In the genomic region with DNA sequence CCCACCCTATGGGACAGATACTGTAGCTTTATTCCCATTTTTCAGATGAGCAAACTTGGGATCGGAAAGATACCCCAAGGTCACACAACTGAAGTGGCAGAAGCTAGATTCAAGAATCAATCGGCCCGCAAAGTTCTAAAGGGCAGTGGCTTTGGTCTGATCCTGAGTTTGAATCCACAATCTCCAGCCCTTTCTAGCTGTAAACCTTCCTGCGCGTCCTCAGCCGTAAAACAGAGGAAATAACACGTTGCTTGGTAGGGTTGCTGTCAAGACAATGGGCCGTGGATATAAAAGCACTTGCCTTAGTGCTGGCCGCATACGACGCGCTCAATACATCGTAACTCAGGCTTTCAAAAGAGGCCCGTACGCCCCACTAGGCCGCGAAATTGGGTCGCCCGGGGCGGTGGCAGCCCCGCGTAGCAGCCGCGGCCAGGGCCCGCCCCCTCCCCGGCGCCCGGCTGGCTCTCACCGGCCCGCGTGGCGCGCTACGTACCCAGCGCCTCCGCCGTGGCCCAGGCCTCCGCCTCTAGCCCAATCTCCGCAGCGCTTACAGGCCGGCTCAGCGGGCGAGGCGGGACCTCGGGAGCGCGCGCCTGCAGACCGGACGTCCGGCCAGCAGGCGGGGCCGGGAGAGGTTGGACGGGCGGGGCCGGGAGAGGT, we compare ENCODE assay signal across 8 cellular contexts. TPM values are rescaled to one million over a fixed set of nuclear protein-coding genes. Genes with fewer than 3 reads are reported as not detected.
DNase-seq lines count a peak whose midpoint lies in the region; ATAC-seq and TF ChIP-seq lines count a peak whose summit lies in the region.

A gene with protein sequence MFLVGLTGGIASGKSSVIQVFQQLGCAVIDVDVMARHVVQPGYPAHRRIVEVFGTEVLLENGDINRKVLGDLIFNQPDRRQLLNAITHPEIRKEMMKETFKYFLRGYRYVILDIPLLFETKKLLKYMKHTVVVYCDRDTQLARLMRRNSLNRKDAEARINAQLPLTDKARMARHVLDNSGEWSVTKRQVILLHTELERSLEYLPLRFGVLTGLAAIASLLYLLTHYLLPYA (minus strand): TSS at position 573 of the 660 bp plus-strand sequence. CDS start 16,747 bp downstream, outside the sequence.

- peak within 1 kb of the TSS; percentile 84 for H3K9ac ChIP-seq in neural cell (ENCODE audit: low read length)

- peak; percentile 97 for DNase-seq in EL
- DNase-seq in H7: peak; percentile 98
- peak; percentile 95 for DNase-seq in M059J (ENCODE audit: low read depth)
- peak; percentile 74 for DNase-seq in SHP77 treated with DMSO at 0.1 percent for 48 hours (lab: John Stamatoyannopoulos, UW)
- peak; percentile 97 for DNase-seq in activated effector memory CD4-positive, alpha-beta T cell treated with anti-CD3 and anti-CD28 coated beads, Interleukin-2, amount 50 U/mL, for 16 hours
- DNase-seq in fibroblast of the conjunctiva (ENCODE audit: low read depth): peak; percentile 94
- peak; percentile 94 to 95 for DNase-seq in stimulated activated naive CD8-positive, alpha-beta T cell treated with anti-CD3 and anti-CD28 coated beads, Interleukin-15, amount 100 ng/mL, for 72 hours

- H3K36me3 ChIP-seq in H7 (replicated peaks; ENCODE audit: control insufficient read depth, insufficient read depth, low read length) (no peaks in the 10 kb centered on the region; the same call in none of the 2 replicates), neural cell (ENCODE audit: insufficient read depth, low read length) (no peaks in the 10 kb centered on the region)

- TF ChIP-seq RAD21 in neural cell (conservative IDR thresholded peaks at IDR 0.05): no peak

- H3K4me3 Mint-ChIP-seq in stimulated activated naive CD8-positive, alpha-beta T cell treated with anti-CD3 and anti-CD28 coated beads, Interleukin-15, amount 100 ng/mL, for 72 hours: peak within 1 kb of the TSS; percentile 90 to 91

- peak within 1 kb of the TSS; percentile 86 to 92 for H3K27ac Mint-ChIP-seq in stimulated activated naive CD8-positive, alpha-beta T cell treated with anti-CD3 and anti-CD28 coated beads, Interleukin-15, amount 100 ng/mL, for 72 hours

- H3K4me3 ChIP-seq in H7 (ENCODE audit: insufficient read depth, low read depth, low read length) (peak within 1 kb of the TSS; percentile 77), neural cell (ENCODE audit: low read length) (peak within 1 kb of the TSS; percentile 80)

- no peaks in the 10 kb centered on the region for H3K9me3 Mint-ChIP-seq in stimulated activated naive CD8-positive, alpha-beta T cell treated with anti-CD3 and anti-CD28 coated beads, Interleukin-15, amount 100 ng/mL, for 72 hours

- H3K9me2 ChIP-seq in neural cell (ENCODE audit: insufficient read depth, low read length): no peaks in the 10 kb centered on the region

- H3K4me1 Mint-ChIP-seq in stimulated activated naive CD8-positive, alpha-beta T cell treated with anti-CD3 and anti-CD28 coated beads, Interleukin-15, amount 100 ng/mL, for 72 hours: peaks cover 59% of the 10 kb centered on the region

- ATAC-seq in stimulated activated naive CD8-positive, alpha-beta T cell treated with anti-CD3 and anti-CD28 coated beads, Interleukin-15, amount 100 ng/mL, for 72 hours: peak; percentile 96

- H3K27me3 ChIP-seq in H7 (ENCODE audit: control insufficient read depth, insufficient read depth, low read length) (no peaks in the 10 kb centered on the region), neural cell (ENCODE audit: insufficient read depth, low read depth, low read length) (no peaks in the 10 kb centered on the region)

- H2AFZ ChIP-seq in neural cell (ENCODE audit: low read depth, low read length): peak within 1 kb of the TSS; percentile 35

- TF ChIP-seq CTCF in neural cell (IDR thresholded peaks at IDR 0.05; ENCODE audit: poor library complexity, severe bottlenecking): no peak

- H3K4me2 ChIP-seq in neural cell (ENCODE audit: low read length): peak within 1 kb of the TSS; percentile 96

- peaks cover 23% of the 10 kb centered on the region for H3K79me2 ChIP-seq in neural cell (replicated peaks; ENCODE audit: insufficient read depth, low read length)

- no peaks in the 10 kb centered on the region for H4K20me1 ChIP-seq in neural cell (ENCODE audit: insufficient read depth)

- H3K9me3 ChIP-seq in neural cell (ENCODE audit: low read length): no peaks in the 10 kb centered on the region

- H3K27ac ChIP-seq in neural cell (ENCODE audit: low read length): peak within 1 kb of the TSS; percentile 76

- no peaks in the 10 kb centered on the region for H3K27me3 Mint-ChIP-seq in stimulated activated naive CD8-positive, alpha-beta T cell treated with anti-CD3 and anti-CD28 coated beads, Interleukin-15, amount 100 ng/mL, for 72 hours

- TF ChIP-seq EP300 in neural cell (conservative IDR thresholded peaks at IDR 0.05; ENCODE audit: poor library complexity, severe bottlenecking): peak; percentile 48

- H3F3A ChIP-seq in neural cell (ENCODE audit: insufficient read depth, low read length, poor library complexity, severe bottlenecking): no peaks in the 10 kb centered on the region

TF ChIP-seq in neural cell, 6 proteins besides CTCF, POLR2A, EP300 and RAD21:
- TF ChIP-seq, protein P1, sequence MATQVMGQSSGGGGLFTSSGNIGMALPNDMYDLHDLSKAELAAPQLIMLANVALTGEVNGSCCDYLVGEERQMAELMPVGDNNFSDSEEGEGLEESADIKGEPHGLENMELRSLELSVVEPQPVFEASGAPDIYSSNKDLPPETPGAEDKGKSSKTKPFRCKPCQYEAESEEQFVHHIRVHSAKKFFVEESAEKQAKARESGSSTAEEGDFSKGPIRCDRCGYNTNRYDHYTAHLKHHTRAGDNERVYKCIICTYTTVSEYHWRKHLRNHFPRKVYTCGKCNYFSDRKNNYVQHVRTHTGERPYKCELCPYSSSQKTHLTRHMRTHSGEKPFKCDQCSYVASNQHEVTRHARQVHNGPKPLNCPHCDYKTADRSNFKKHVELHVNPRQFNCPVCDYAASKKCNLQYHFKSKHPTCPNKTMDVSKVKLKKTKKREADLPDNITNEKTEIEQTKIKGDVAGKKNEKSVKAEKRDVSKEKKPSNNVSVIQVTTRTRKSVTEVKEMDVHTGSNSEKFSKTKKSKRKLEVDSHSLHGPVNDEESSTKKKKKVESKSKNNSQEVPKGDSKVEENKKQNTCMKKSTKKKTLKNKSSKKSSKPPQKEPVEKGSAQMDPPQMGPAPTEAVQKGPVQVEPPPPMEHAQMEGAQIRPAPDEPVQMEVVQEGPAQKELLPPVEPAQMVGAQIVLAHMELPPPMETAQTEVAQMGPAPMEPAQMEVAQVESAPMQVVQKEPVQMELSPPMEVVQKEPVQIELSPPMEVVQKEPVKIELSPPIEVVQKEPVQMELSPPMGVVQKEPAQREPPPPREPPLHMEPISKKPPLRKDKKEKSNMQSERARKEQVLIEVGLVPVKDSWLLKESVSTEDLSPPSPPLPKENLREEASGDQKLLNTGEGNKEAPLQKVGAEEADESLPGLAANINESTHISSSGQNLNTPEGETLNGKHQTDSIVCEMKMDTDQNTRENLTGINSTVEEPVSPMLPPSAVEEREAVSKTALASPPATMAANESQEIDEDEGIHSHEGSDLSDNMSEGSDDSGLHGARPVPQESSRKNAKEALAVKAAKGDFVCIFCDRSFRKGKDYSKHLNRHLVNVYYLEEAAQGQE (IDR thresholded peaks at IDR 0.05; ENCODE audit: borderline replicate concordance): peak; percentile 47
- TF ChIP-seq MXI1 (conservative IDR thresholded peaks at IDR 0.05; ENCODE audit: poor library complexity, severe bottlenecking): peak; percentile 80
- peak; percentile 65 for TF ChIP-seq POLR2AphosphoS5 (IDR thresholded peaks at IDR 0.05)
- TF ChIP-seq SMC3 (conservative IDR thresholded peaks at IDR 0.05; ENCODE audit: poor library complexity): peak; percentile 19
- no peak for TF ChIP-seq EZH2 (IDR thresholded peaks at IDR 0.05; ENCODE audit: borderline replicate concordance, insufficient read depth, low read length, poor library complexity, severe bottlenecking)
- TF ChIP-seq TAF1 (IDR thresholded peaks at IDR 0.05; ENCODE audit: low read depth): no peak

RNA-seq across cellular contexts. Expression of the gene that starts here (rescaled TPM):
- 70.7 and 71.5 TPM in 2 replicates for total RNA-seq in H7 (2014; rRNA removed; shearing (Covaris generic))
- 19.2 and 22.2 TPM in 2 replicates for total RNA-seq in M059J (2014; rRNA removed; shearing (Covaris generic))
- 68.5 and 75.0 TPM in 2 replicates for polyA plus RNA-seq in neural cell
- polyA minus RNA-seq in neural cell: 67.0 and 71.8 TPM in 2 replicates

Comparison
In these comparisons a context has a peak if more than half of its experiments do, and no peak if none do; other contexts are left out.
1. Peak in every context shown above with its lines: DNase-seq, ATAC-seq, H3K4me3 ChIP-seq and H3K27ac ChIP-seq.